Comparison of ENCODE assay signal across 15 cellular contexts in the genomic region with DNA sequence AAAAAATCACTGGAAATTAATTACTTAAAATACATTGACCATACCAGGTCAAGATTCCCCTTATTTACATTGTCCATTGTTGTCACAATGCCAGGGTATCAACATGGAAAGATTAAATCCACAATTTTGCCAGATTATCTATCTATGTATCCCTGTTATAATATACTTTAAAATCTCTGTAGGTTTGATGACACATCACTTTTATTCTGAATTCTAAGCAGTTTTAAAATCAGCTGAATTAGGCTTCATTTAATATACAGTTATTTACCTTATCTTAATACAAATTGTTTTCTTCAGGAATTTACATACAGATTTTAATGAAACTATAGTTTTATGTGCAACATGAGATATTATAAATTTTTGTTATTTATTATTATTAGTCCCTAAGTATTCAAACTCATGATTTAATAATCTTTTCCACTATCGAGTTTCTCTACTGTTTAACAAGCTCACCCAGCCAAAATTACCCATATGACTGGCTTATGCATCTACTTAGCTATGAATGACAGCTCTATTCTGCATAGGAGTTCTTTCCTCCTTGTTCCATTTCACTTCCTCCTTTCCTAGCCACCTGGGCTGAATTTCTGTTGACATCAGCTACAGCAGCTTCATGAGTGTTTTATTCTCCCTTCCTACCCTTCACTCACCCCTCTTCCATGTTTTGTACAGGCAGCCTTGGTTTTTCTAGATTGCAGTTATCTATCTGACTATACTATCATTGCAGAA.
DNase-seq lines count a peak whose midpoint lies in the region; ATAC-seq lines count a peak whose summit lies in the region.
"Had no signal": no experiment of that assay in that cellular context is flagged by ENCODE, and none has a peak within 500 bp of the region (broad histone marks: within the 10 kb centered on the region; RNA-seq: fewer than 3 reads in every experiment).

No MANE protein-coding gene starts in this region.

- ATAC-seq in GM18870 (IDR thresholded peaks at IDR 0.05; ENCODE audit: unreplicated experiment) = peak; percentile 88
- peak; percentile 51 for ATAC-seq in GM21423 (IDR thresholded peaks at IDR 0.05; ENCODE audit: unreplicated experiment)
- ATAC-seq in HG03060 (IDR thresholded peaks at IDR 0.05; ENCODE audit: low read depth, unreplicated experiment) = peak; percentile 70
- ATAC-seq: gastroesophageal sphincter had no signal

- DNase-seq in RPMI8226 = peak; percentile 73
- DNase-seq in KG1 (lab: John Stamatoyannopoulos, UW) = no peak
- DNase-seq in DMS79 (lab: John Stamatoyannopoulos, UW) = no peak
- no peak for DNase-seq in SW480 (ENCODE audit: low spot score)
- DNase-seq in stimulated activated CD8-positive, alpha-beta memory T cell treated with anti-CD3 and anti-CD28 coated beads, Interleukin-4, amount 100 ng/mL, for 48 hours = no peak
- DNase-seq: activated CD4-positive, alpha-beta T cell treated with anti-CD3 and anti-CD28 coated beads, Interleukin-2, amount 50 U/mL, for 4 hours; activated gamma-delta T cell treated with Interleukin-2 at 50 U/mL for 16 hours; GF-D8; kidney glomerular epithelial cell; NCI-H2107; Peyer's patch had no signal
